1 cellular context compared by ENCODE assay signal in genomic region chr12:90851800-90852718, GRCh38.
A peak's percentile ranks its signal among the peaks of the same experiment; 100 is the strongest.
TF ChIP-seq lines count a peak whose summit lies in the region.

No MANE protein-coding gene starts in this region.

TF ChIP-seq in HepG2, 621 proteins besides CTCF, POLR2A, EP300 and RAD21 (continued from another document and continues in another):
- 0 out of 4 replicates have a peak, but pooled peaks of 1 of the 2 experiments have one; percentile 26 for TF ChIP-seq REST (IDR thresholded peaks at IDR 0.05; ENCODE audit: borderline replicate concordance in 1 of 2, low read depth in 1 of 2, low read length in 2 of 2)
- no peak; the same call in 1 of the 2 replicates for TF ChIP-seq IKZF5 (CRISPR knock-in tag; IDR thresholded peaks at IDR 0.05)
- TF ChIP-seq ZFP1 (CRISPR knock-in tag; IDR thresholded peaks at IDR 0.05) = 0 out of 2 replicates have a peak, but pooled peaks have one; percentile 47
- TF ChIP-seq ARID5B (CRISPR knock-in tag; IDR thresholded peaks at IDR 0.05) = peak; percentile 97
- TF ChIP-seq ZNF431 (CRISPR knock-in tag; IDR thresholded peaks at IDR 0.05; ENCODE audit: borderline replicate concordance, low read depth) = no peak; the same call in 1 of the 2 replicates
- TF ChIP-seq GPBP1L1 (CRISPR knock-in tag; IDR thresholded peaks at IDR 0.05) = no peak
- TF ChIP-seq CREM (IDR thresholded peaks at IDR 0.05) = peak; percentile 88
- no peak for TF ChIP-seq CREM (CRISPR knock-in tag; IDR thresholded peaks at IDR 0.05)
- TF ChIP-seq ATF2 (CRISPR knock-in tag; IDR thresholded peaks at IDR 0.05) = peak; percentile 63
- no peak for TF ChIP-seq NFE2L1 (CRISPR knock-in tag; IDR thresholded peaks at IDR 0.05; ENCODE audit: borderline replicate concordance)
- no peak for TF ChIP-seq PRDM10 (CRISPR knock-in tag; IDR thresholded peaks at IDR 0.05; ENCODE audit: low read depth)
- TF ChIP-seq NR2F6 (IDR thresholded peaks at IDR 0.05) = peak; percentile 96
- peak; percentile 93 for TF ChIP-seq NR2F6 (CRISPR knock-in tag; IDR thresholded peaks at IDR 0.05)
- TF ChIP-seq BCL3 (CRISPR knock-in tag; IDR thresholded peaks at IDR 0.05) = no peak
- TF ChIP-seq ZNF180 (CRISPR knock-in tag; IDR thresholded peaks at IDR 0.05; ENCODE audit: borderline replicate concordance, low read depth) = no peak
- TF ChIP-seq MTF1 (CRISPR knock-in tag; IDR thresholded peaks at IDR 0.05) = no peak
- TF ChIP-seq ZNF124 (CRISPR knock-in tag; IDR thresholded peaks at IDR 0.05) = peak; percentile 42; the same call in 1 of the 2 replicates
- TF ChIP-seq ZNF678 (CRISPR knock-in tag; IDR thresholded peaks at IDR 0.05) = no peak
- no peak for TF ChIP-seq ZNF768 (CRISPR knock-in tag; IDR thresholded peaks at IDR 0.05)
- TF ChIP-seq SKI (IDR thresholded peaks at IDR 0.05; ENCODE audit: partially characterized antibody) = peak; percentile 80
- no peak for TF ChIP-seq ZBTB37 (CRISPR knock-in tag; IDR thresholded peaks at IDR 0.05)
- peak; percentile 71; the same call in 1 of the 2 replicates for TF ChIP-seq ZNF331 (CRISPR knock-in tag; IDR thresholded peaks at IDR 0.05)
- TF ChIP-seq ZNF430 (CRISPR knock-in tag; IDR thresholded peaks at IDR 0.05) = no peak
- TF ChIP-seq NAIF1 (CRISPR knock-in tag; IDR thresholded peaks at IDR 0.05; ENCODE audit: borderline replicate concordance) = no peak
- TF ChIP-seq MLX (CRISPR knock-in tag; IDR thresholded peaks at IDR 0.05) = peak; percentile 74; the same call in 1 of the 2 replicates
- no peak for TF ChIP-seq ZNF343 (CRISPR knock-in tag; IDR thresholded peaks at IDR 0.05)
- TF ChIP-seq AGO1 (IDR thresholded peaks at IDR 0.05; ENCODE audit: low read depth, low read length, poor library complexity, severe bottlenecking) = no peak
- TF ChIP-seq ZSCAN12 (CRISPR knock-in tag; IDR thresholded peaks at IDR 0.05) = no peak
- no peak for TF ChIP-seq ZNF737 (CRISPR knock-in tag; IDR thresholded peaks at IDR 0.05; ENCODE audit: borderline replicate concordance)
- TF ChIP-seq MBD4 (IDR thresholded peaks at IDR 0.05; ENCODE audit: borderline replicate concordance, low read length) = peak; percentile 73; the same call in 1 of the 2 replicates
- peak; percentile 69; the same call in 1 of the 2 replicates for TF ChIP-seq TARDBP (CRISPR knock-in tag; IDR thresholded peaks at IDR 0.05)
- TF ChIP-seq ZBTB38 (CRISPR knock-in tag; IDR thresholded peaks at IDR 0.05) = no peak
- TF ChIP-seq SMAD3 (CRISPR knock-in tag; IDR thresholded peaks at IDR 0.05) = peak; percentile 95
- TF ChIP-seq HNF4A (CRISPR knock-in tag; IDR thresholded peaks at IDR 0.05) = peak; percentile 95
- TF ChIP-seq NCOA2 (CRISPR knock-in tag; IDR thresholded peaks at IDR 0.05) = peak; percentile 95
- no peak for TF ChIP-seq TFDP1 (CRISPR knock-in tag; IDR thresholded peaks at IDR 0.05; ENCODE audit: borderline replicate concordance)
- TF ChIP-seq ETV5 (CRISPR knock-in tag; IDR thresholded peaks at IDR 0.05; ENCODE audit: borderline replicate concordance) = no peak; the same call in 1 of the 2 replicates
- no peak for TF ChIP-seq ZNF3 (CRISPR knock-in tag; IDR thresholded peaks at IDR 0.05)
- TF ChIP-seq NFE2L2 (IDR thresholded peaks at IDR 0.05; ENCODE audit: low read length) = peak; percentile 66; the same call in 1 of the 2 replicates
- TF ChIP-seq CEBPG (CRISPR knock-in tag; IDR thresholded peaks at IDR 0.05) = peak; percentile 64
- TF ChIP-seq RCOR2 (CRISPR knock-in tag; IDR thresholded peaks at IDR 0.05) = peak; percentile 75
